Comparison of ENCODE assay signal across 8 cellular contexts in the genomic region with DNA sequence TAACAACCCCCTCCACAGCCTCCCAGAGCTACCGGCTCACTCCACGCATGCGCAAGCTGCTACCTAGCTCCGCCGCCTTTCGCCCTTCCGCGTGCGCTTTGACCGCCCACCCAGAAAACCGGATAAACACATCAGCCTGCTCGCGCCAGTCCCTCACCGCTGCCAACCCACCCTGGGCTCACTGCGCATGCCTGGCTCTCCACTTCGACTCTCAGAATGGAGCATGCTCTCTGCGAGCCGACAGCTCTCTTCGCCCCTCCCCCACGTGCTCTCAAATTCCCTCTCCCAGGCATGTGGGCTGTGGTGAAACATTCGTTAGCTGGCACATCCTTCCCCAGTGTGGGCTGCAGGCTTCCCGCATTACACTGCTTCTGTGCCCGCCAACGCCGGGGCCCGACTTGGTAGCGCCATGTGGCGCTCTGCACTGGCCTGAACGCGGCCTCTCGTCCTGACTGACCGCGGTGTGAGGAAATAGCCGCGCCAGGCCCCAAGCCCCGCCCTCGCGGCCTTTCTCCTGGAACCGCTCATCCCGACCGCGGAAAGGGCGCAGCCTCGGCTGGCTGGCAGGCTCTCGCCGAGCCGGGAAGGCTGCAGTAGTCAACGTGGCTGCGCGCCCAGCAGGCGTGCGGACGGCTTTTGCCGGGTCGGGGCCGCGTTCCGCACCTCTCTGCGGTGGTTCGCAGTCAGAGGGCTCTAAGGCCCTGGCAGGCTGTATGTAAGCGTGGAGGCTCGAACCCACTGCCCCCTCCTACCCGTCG. TPM values are rescaled to one million over a fixed set of nuclear protein-coding genes. Genes with fewer than 3 reads are reported as not detected.
DNase-seq lines count a peak whose midpoint lies in the region; ATAC-seq, FAIRE-seq and TF ChIP-seq lines count a peak whose summit lies in the region.

No MANE protein-coding gene starts in this region.

- H3K36me3 Mint-ChIP-seq in activated CD4-positive, alpha-beta T cell treated with anti-CD3 and anti-CD28 coated beads for 36 hours (ENCODE audit: low read depth), result peaks cover 36% of the 10 kb centered on the region

- H3K4me1 ChIP-seq in BE2C, result peaks cover 3% of the 10 kb centered on the region; the same call in 1 of the 2 replicates

- FAIRE-seq in GM19239 (lab: Jason Lieb, UNC), result peak; percentile 99

- ATAC-seq in HG03442 (IDR thresholded peaks at IDR 0.05; ENCODE audit: unreplicated experiment), result peak; percentile 68
- peak; percentile 82 for ATAC-seq in activated CD4-positive, alpha-beta T cell treated with anti-CD3 and anti-CD28 coated beads for 36 hours

- no peaks in the 10 kb centered on the region for H3K9me3 Mint-ChIP-seq in activated CD4-positive, alpha-beta T cell treated with anti-CD3 and anti-CD28 coated beads for 36 hours (ENCODE audit: low read depth)

- CTCF ChIA-PET in activated CD4-positive, alpha-beta T cell treated with anti-CD3 and anti-CD28 coated beads for 36 hours (lab: Charles Lee), result interaction anchor here (0.7 to 1.1 kb wide), 7 partner anchors 27 to 557 kb away, joined by 3 to 4 read pairs (median 3); a partner anchor contains a TSS

- no peaks in the 10 kb centered on the region for H3K9me3 ChIP-seq in BE2C

- H3K27me3 ChIP-seq in BE2C, result no peaks in the 10 kb centered on the region

- H3K36me3 ChIP-seq in BE2C, result peaks cover 9% of the 10 kb centered on the region

- intact Hi-C loops in activated CD4-positive, alpha-beta T cell treated with anti-CD3 and anti-CD28 coated beads for 36 hours (cut with DNase I, micrococcal nuclease), result loop anchor here (1.0 to 10.0 kb wide), 10 partner anchors 54 to 1978 kb away; a partner anchor contains a TSS

- H3K4me3 ChIP-seq in BE2C (ENCODE audit: low read depth, low read length) (peak overlapping the region; percentile 99), choroid plexus epithelial cell (ENCODE audit: low read depth, low read length) (peak overlapping the region; percentile 95)

- TF ChIP-seq CTCF in BE2C (IDR thresholded peaks at IDR 0.05; ENCODE audit: low read depth, low read length) (no peak), choroid plexus epithelial cell (conservative IDR thresholded peaks at IDR 0.05; ENCODE audit: low read depth, low read length) (no peak)

- peak overlapping the region; percentile 98 for H3K27ac Mint-ChIP-seq in activated CD4-positive, alpha-beta T cell treated with anti-CD3 and anti-CD28 coated beads for 36 hours

- peaks cover 25% of the 10 kb centered on the region for H3K4me1 Mint-ChIP-seq in activated CD4-positive, alpha-beta T cell treated with anti-CD3 and anti-CD28 coated beads for 36 hours

- no peaks in the 10 kb centered on the region for H3K27me3 Mint-ChIP-seq in activated CD4-positive, alpha-beta T cell treated with anti-CD3 and anti-CD28 coated beads for 36 hours

- POLR2A ChIA-PET in activated CD4-positive, alpha-beta T cell treated with anti-CD3 and anti-CD28 coated beads for 36 hours (lab: Charles Lee), result interaction anchor here (0.5 to 2.3 kb wide), 10 partner anchors 9 to 1255 kb away, joined by 3 to 24 read pairs (median 4); a partner anchor contains a TSS

- H3K4me3 Mint-ChIP-seq in activated CD4-positive, alpha-beta T cell treated with anti-CD3 and anti-CD28 coated beads for 36 hours, result peak overlapping the region; percentile 100

- DNase-seq in BE2C, result peak; percentile 100
- peak; percentile 90 for DNase-seq in GM19239 (ENCODE audit: insufficient read length, low spot score)
- DNase-seq in NCI-H510A treated with DMSO at 0.1 percent for 48 hours (lab: John Stamatoyannopoulos, UW), result peak; percentile 91
- peak; percentile 100 for DNase-seq in activated CD4-positive, alpha-beta T cell treated with anti-CD3 and anti-CD28 coated beads for 36 hours
- peak; percentile 100 for DNase-seq in choroid plexus epithelial cell (ENCODE audit: low read depth)
- peak; percentile 99 for DNase-seq in kidney glomerular epithelial cell (lab: John Stamatoyannopoulos, UW)
- peak; percentile 99 to 100 for DNase-seq in stimulated activated CD4-positive, alpha-beta T cell treated with anti-CD3 and anti-CD28 coated beads, Interleukin-15, amount 100 ng/mL, for 48 hours (ENCODE audit: low read depth in 2 of 2)

RNA-seq across cellular contexts. Expression of a gene that starts 0.4 kb away (rescaled TPM):
- 25.0 TPM for polyA plus RNA-seq in BE2C (2012; ENCODE audit: insufficient read depth, insufficient read length, low read depth)
- total RNA-seq in activated CD4-positive, alpha-beta T cell treated with anti-CD3 and anti-CD28 coated beads for 36 hours, result 10 to 100 TPM; 39.5 to 48.3 TPM

RNA-seq across cellular contexts. Expression of a gene that starts 53.6 kb away (rescaled TPM):
- 36.5 TPM for polyA plus RNA-seq in BE2C (2012; ENCODE audit: insufficient read depth, insufficient read length, low read depth)
- total RNA-seq in activated CD4-positive, alpha-beta T cell treated with anti-CD3 and anti-CD28 coated beads for 36 hours, result 10 to 100 TPM; 45.3 to 51.8 TPM

Comparison
In these comparisons a context has a peak if more than half of its experiments do, and no peak if none do; other contexts are left out.
1. Peak in every context shown above with its lines: DNase-seq, ATAC-seq and H3K4me3 ChIP-seq.